Comparison of ENCODE assay signal across 26 cellular contexts in genomic region chr7:4029941-4030340, GRCh38.
"Had no signal": no experiment of that assay in that cellular context is flagged by ENCODE, and none has a peak within 500 bp of the region (broad histone marks: within the 10 kb centered on the region; RNA-seq: fewer than 3 reads in every experiment).

No MANE protein-coding gene starts in this region.

- H3K27me3 Mint-ChIP-seq: progenitor cell of endocrine pancreas had no signal

- DNase-seq: heart left ventricle; hypothalamus; immature natural killer cell; left ventricle myocardium superior; lower lobe of right lung; mammary epithelial cell; mesenchymal stem cell; naive thymus-derived CD8-positive, alpha-beta T cell; occipital lobe; ovary; right lobe of liver; stimulated activated CD4-positive, alpha-beta T cell treated with anti-CD3 and anti-CD28 coated beads, Interleukin-1b, Interleukin-23, amount 100 ng/mL, for 48 hours; stimulated activated CD4-positive, alpha-beta T cell treated with anti-CD3 and anti-CD28 coated beads, Interleukin-2, amount 100 ng/mL, for 48 hours; stimulated activated naive B cell treated with anti-CD40 and anti-IgM and Interleukin-4, amounts not matched to agents 10 μg/mL and 1 μg/mL and 100 μg/mL, for 72 hours; stimulated activated naive CD8-positive, alpha-beta T cell treated with anti-CD3 and anti-CD28 coated beads, Interleukin-15, Interleukin-2, amounts not matched to agents 100 U/mL and 50 U/mL, for 24 hours; stomach; testis; thyroid gland; transverse colon; upper lobe of left lung had no signal

- H3K27ac Mint-ChIP-seq: immature natural killer cell; naive thymus-derived CD8-positive, alpha-beta T cell; nephron; progenitor cell of endocrine pancreas; stimulated activated naive B cell treated with anti-CD40 and anti-IgM and Interleukin-4, amounts not matched to agents 10 μg/mL and 1 μg/mL and 100 μg/mL, for 72 hours had no signal

- H3K4me3 Mint-ChIP-seq: immature natural killer cell; naive thymus-derived CD8-positive, alpha-beta T cell; nephron; neural crest cell; stimulated activated naive B cell treated with anti-CD40 and anti-IgM and Interleukin-4, amounts not matched to agents 10 μg/mL and 1 μg/mL and 100 μg/mL, for 72 hours had no signal

- H3K36me3 Mint-ChIP-seq: immature natural killer cell; naive thymus-derived CD8-positive, alpha-beta T cell; stimulated activated naive B cell treated with anti-CD40 and anti-IgM and Interleukin-4, amounts not matched to agents 10 μg/mL and 1 μg/mL and 100 μg/mL, for 72 hours had no signal

- H3K4me1 Mint-ChIP-seq: immature natural killer cell; naive thymus-derived CD8-positive, alpha-beta T cell; stimulated activated naive B cell treated with anti-CD40 and anti-IgM and Interleukin-4, amounts not matched to agents 10 μg/mL and 1 μg/mL and 100 μg/mL, for 72 hours had no signal

- H3K27ac ChIP-seq: heart left ventricle, lower lobe of right lung, neutrophil, ovary, right atrium auricular region, right lobe of liver, stomach, testis, thyroid gland, transverse colon, upper lobe of left lung had no signal

- H3K4me3 ChIP-seq: heart left ventricle, lower lobe of right lung, ovary, right atrium auricular region, right lobe of liver, smooth muscle cell, stomach, testis, thyroid gland, transverse colon, upper lobe of left lung had no signal

- H3K9me3 Mint-ChIP-seq: immature natural killer cell; naive thymus-derived CD8-positive, alpha-beta T cell; neural crest cell; stimulated activated naive B cell treated with anti-CD40 and anti-IgM and Interleukin-4, amounts not matched to agents 10 μg/mL and 1 μg/mL and 100 μg/mL, for 72 hours had no signal

- H3K27me3 ChIP-seq: heart left ventricle, neutrophil, ovary, right atrium auricular region, right lobe of liver, stomach, testis, thyroid gland, transverse colon, upper lobe of left lung had no signal

- H3K4me1 ChIP-seq: heart left ventricle, lower lobe of right lung, right atrium auricular region, right lobe of liver, stomach, testis, thyroid gland, transverse colon, upper lobe of left lung had no signal

- H3K36me3 ChIP-seq: heart left ventricle, lower lobe of right lung, neutrophil, ovary, right atrium auricular region, right lobe of liver, stomach, thyroid gland, transverse colon, upper lobe of left lung had no signal

- H3K9me3 ChIP-seq: heart left ventricle, lower lobe of right lung, neutrophil, ovary, right atrium auricular region, right lobe of liver, stomach, testis, thyroid gland, transverse colon, upper lobe of left lung had no signal
